22 cellular contexts compared by ENCODE assay signal in the genomic region with DNA sequence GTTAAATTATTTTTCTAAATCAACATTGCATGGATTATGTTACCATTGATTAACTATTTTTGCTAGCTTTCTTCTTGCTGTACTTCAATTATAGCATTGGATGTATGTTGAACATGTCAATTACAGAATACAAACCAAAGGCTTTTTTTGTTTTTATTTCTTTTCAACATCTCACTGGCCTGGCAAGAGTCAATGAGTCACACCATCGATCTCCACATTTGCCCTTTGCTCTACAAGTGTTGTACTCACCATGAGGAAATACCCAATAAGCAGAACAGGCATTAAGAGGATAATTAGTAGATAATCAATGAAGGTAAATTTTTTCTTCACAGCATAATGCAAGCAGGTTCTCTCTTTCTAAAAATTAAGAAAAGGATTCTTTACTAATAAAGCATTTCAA. TPM values are rescaled to one million over a fixed set of nuclear protein-coding genes. Genes with fewer than 3 reads are reported as not detected.
A peak's percentile ranks its signal among the peaks of the same experiment; 100 is the strongest.
DNase-seq lines count a peak whose midpoint lies in the region; ATAC-seq, FAIRE-seq and TF ChIP-seq lines count a peak whose summit lies in the region.
"Had no signal": no experiment of that assay in that cellular context is flagged by ENCODE, and none has a peak within 500 bp of the region (broad histone marks: within the 10 kb centered on the region; RNA-seq: fewer than 3 reads in every experiment).

No MANE protein-coding gene starts in this region.

- no peaks in the 10 kb centered on the region for H3K27me3 Mint-ChIP-seq in neural progenitor cell (ENCODE audit: insufficient read depth, low read depth)

- intact Hi-C loops in HepG2 (cut with micrococcal nuclease; ENCODE audit: unreplicated experiment), result no loop called here

- H3K79me2 ChIP-seq in HepG2 (ENCODE audit: insufficient read depth, low read length), result no peaks in the 10 kb centered on the region
- no peaks in the 10 kb centered on the region for H3K79me2 ChIP-seq in neural progenitor cell (ENCODE audit: low read depth)

- no peaks in the 10 kb centered on the region for H4K20me1 ChIP-seq in HepG2 (ENCODE audit: insufficient read depth, low read length)
- no peaks in the 10 kb centered on the region for H4K20me1 ChIP-seq in neural progenitor cell (ENCODE audit: low read depth)

- H3F3A ChIP-seq in neural progenitor cell (ENCODE audit: low read depth), result no peaks in the 10 kb centered on the region

- peak; percentile 76 for FAIRE-seq in A549 (lab: Jason Lieb, UNC)
- no peak for FAIRE-seq in bronchial epithelial cell (lab: Jason Lieb, UNC)
- no peak for FAIRE-seq in HepG2 (lab: Jason Lieb, UNC)
- FAIRE-seq: A204.1, RCC 7860 had no signal

- TF ChIP-seq CTCF in A549 (IDR thresholded peaks at IDR 0.05) (no peak), bronchial epithelial cell (IDR thresholded peaks at IDR 0.05; ENCODE audit: insufficient read depth, low read length, severe bottlenecking) (no peak), HepG2 (CRISPR knock-in tag; IDR thresholded peaks at IDR 0.05) (no peak), GM10266 (IDR thresholded peaks at IDR 0.05; ENCODE audit: control insufficient read depth, insufficient read depth, low read depth, missing control alignments) (no peak), neural progenitor cell (IDR thresholded peaks at IDR 0.05) (no peak)

- no peaks in the 10 kb centered on the region for H3K9me3 Mint-ChIP-seq in neural progenitor cell
- H3K9me3 Mint-ChIP-seq: CD8-positive, alpha-beta T cell; GM23338 had no signal

- H2AFZ ChIP-seq in HepG2 (ENCODE audit: low read length) (no peak overlapping the region), neural progenitor cell (replicated peaks) (no peak overlapping the region)
- H2AFZ ChIP-seq: GM23338 had no signal

- BruUV-seq in HepG2 (replicated peaks; lab: Mats Ljungman, UMichigan), result no TSS peak

- H3K4me1 Mint-ChIP-seq in neural progenitor cell, result no peaks in the 10 kb centered on the region
- H3K4me1 Mint-ChIP-seq: GM23338 had no signal

- H3K9ac ChIP-seq in HepG2 (ENCODE audit: insufficient read depth, low read depth, low read length), result no peak overlapping the region
- H3K9ac ChIP-seq in neural progenitor cell, result no peak overlapping the region

- H3K36me3 ChIP-seq in bronchial epithelial cell (ENCODE audit: control insufficient read depth, insufficient read depth, low read length), result no peaks in the 10 kb centered on the region
- no peaks in the 10 kb centered on the region for H3K36me3 ChIP-seq in HepG2 (replicated peaks in 1 of 2; ENCODE audit: control insufficient read depth in 1 of 2, insufficient read depth in 2 of 2, low read length in 2 of 2)
- H3K36me3 ChIP-seq in neural progenitor cell, result no peaks in the 10 kb centered on the region

- no peak overlapping the region for H3K4me3 Mint-ChIP-seq in neural progenitor cell
- H3K4me3 Mint-ChIP-seq: CD8-positive, alpha-beta T cell; GM23338 had no signal

- CTCF ChIA-PET in A549 (lab: Yijun Ruan, JAX), result interaction anchor here (1.3 to 7.9 kb wide), 3 partner anchors 8 to 106 kb away, joined by 3 to 79 read pairs (median 9); no protein-coding TSS in a partner anchor
- CTCF ChIA-PET in HepG2 (lab: Yijun Ruan, JAX; ENCODE audit: low intra/inter-chr PET ratio, low total read pairs), result no interaction called here

- in situ Hi-C loops in HepG2 (cut with HindIII; ENCODE audit: extremely low pct_ligation_motif_present, low pct_unique_long_range_greater_than_20kb), result loop anchor here (25.0 kb wide), 1 partner anchor 384 kb away; the partner anchor contains the start of gene CH25H

- H3K4me2 ChIP-seq in A549 (no peak overlapping the region), HepG2 (ENCODE audit: low read depth, low read length) (no peak overlapping the region), neural progenitor cell (no peak overlapping the region)
- H3K4me2 ChIP-seq: GM23338 had no signal

- H3K27ac Mint-ChIP-seq in neural progenitor cell, result no peak overlapping the region
- H3K27ac Mint-ChIP-seq: CD8-positive, alpha-beta T cell; GM23338 had no signal

- TF ChIP-seq RAD21 in A549 (conservative IDR thresholded peaks at IDR 0.05 in 1 of 2, IDR thresholded peaks at IDR 0.05 in 1 of 2) (no peak), HepG2 (CRISPR knock-in tag; IDR thresholded peaks at IDR 0.05) (no peak)

- ATAC-seq in A549 (no peak), HepG2 (no peak)
- ATAC-seq: CD8-positive, alpha-beta T cell; GM23338; Right ventricle myocardium inferior had no signal

- no peak overlapping the region for H3K4me3 ChIP-seq in A549
- no peak overlapping the region for H3K4me3 ChIP-seq in bronchial epithelial cell (ENCODE audit: low read depth, low read length)
- no peak overlapping the region for H3K4me3 ChIP-seq in HepG2 (replicated peaks in 1 of 3; ENCODE audit: insufficient read depth in 1 of 3, low read depth in 2 of 3, low read length in 3 of 3)
- H3K4me3 ChIP-seq in neural progenitor cell, result no peak overlapping the region
- H3K4me3 ChIP-seq: GM23338 had no signal

- H3K4me1 ChIP-seq in A549 (no peaks in the 10 kb centered on the region), HepG2 (ENCODE audit: insufficient read depth, low read length) (no peaks in the 10 kb centered on the region), neural progenitor cell (no peaks in the 10 kb centered on the region)

- no peaks in the 10 kb centered on the region for H3K36me3 Mint-ChIP-seq in neural progenitor cell
- H3K36me3 Mint-ChIP-seq: CD8-positive, alpha-beta T cell had no signal

- no peaks in the 10 kb centered on the region for H3K27me3 ChIP-seq in bronchial epithelial cell (ENCODE audit: control insufficient read depth, insufficient read depth, low read length)
- 0 out of 5 replicates have a peak, but pooled peaks cover 0 to 4% of the 10 kb centered on the region in 2 experiments for H3K27me3 ChIP-seq in HepG2 (ENCODE audit: control insufficient read depth in 1 of 2, insufficient read depth in 2 of 2, low read length in 2 of 2)
- no peaks in the 10 kb centered on the region for H3K27me3 ChIP-seq in neural progenitor cell

- TF ChIP-seq EP300 in A549 (IDR thresholded peaks at IDR 0.05), result no peak
- no peak for TF ChIP-seq EP300 in HepG2 (IDR thresholded peaks at IDR 0.05; ENCODE audit: low read depth in 2 of 2, low read length in 2 of 2)
- no peak for TF ChIP-seq EP300 in HepG2 (CRISPR knock-in tag; IDR thresholded peaks at IDR 0.05; ENCODE audit: borderline replicate concordance)

- WGBS in A549 (ENCODE audit: missing lambda C conversion rate), result 2% methylated on average over 1 of the region's 1 CpG
- WGBS in HepG2 (ENCODE audit: low lambda C conversion rate), result 3% methylated on average over 1 of the region's 1 CpG

- TF ChIP-seq POLR2A in A549 (IDR thresholded peaks at IDR 0.05; ENCODE audit: low read length) (no peak), HepG2 (IDR thresholded peaks at IDR 0.05; ENCODE audit: insufficient read depth in 1 of 2, low read depth in 2 of 2, low read length in 2 of 2) (no peak)

- no peak overlapping the region for H3K27ac ChIP-seq in A549
- no peak overlapping the region for H3K27ac ChIP-seq in HepG2 (ENCODE audit: extremely low read length, insufficient read depth, low read length)
- no peak overlapping the region for H3K27ac ChIP-seq in neural progenitor cell

- POLR2A ChIA-PET in A549 (lab: Yijun Ruan, JAX) (no interaction called here), HepG2 (lab: Yijun Ruan, JAX) (no interaction called here)

- H3K9me3 ChIP-seq in A549 (no peaks in the 10 kb centered on the region), HepG2 (ENCODE audit: low read length) (no peaks in the 10 kb centered on the region), neural progenitor cell (ENCODE audit: low read depth) (no peaks in the 10 kb centered on the region)

- DNase-seq in A549 (ENCODE audit: low read depth in 1 of 2, low spot score in 1 of 2), result no peak
- peak; percentile 23 for DNase-seq in ELR (ENCODE audit: low read depth)
- DNase-seq in bronchial epithelial cell (ENCODE audit: low read depth), result peak; percentile 28
- DNase-seq in HepG2 (ENCODE audit: low spot score), result no peak
- no peak for DNase-seq in GM10266 (ENCODE audit: extremely low spot score)
- no peak for DNase-seq in GM19238 (ENCODE audit: insufficient read length, low spot score)
- no peak for DNase-seq in kidney glomerular epithelial cell (lab: John Stamatoyannopoulos, UW)
- no peak for DNase-seq in neural progenitor cell (ENCODE audit: low spot score)
- DNase-seq: CD8-positive, alpha-beta T cell; DMS53; KBM-7; NCI-H1105 treated with DMSO at 0.1 percent for 48 hours; NCI-H1694 treated with DMSO at 0.1 percent for 48 hours; NCI-H510A; NCI-H748 treated with DMSO at 0.1 percent for 48 hours; NK-92 treated with Interleukin-12 subunit alpha and Interleukin-12 subunit beta, amount 100 ng/mL, for 24 hours had no signal

RNA-seq across cellular contexts. Expression of gene ANKRD22, which starts 23.3 kb away (rescaled TPM):
- 0.59 and 0.60 TPM in 2 replicates for polyA plus RNA-seq in A549 (2011; rRNA removed)
- polyA plus RNA-seq in A549 (2012; cell fraction: cytosol; rRNA removed), result 0.04 and 0.05 TPM in 2 replicates
- polyA plus RNA-seq in A549 (2012; cell fraction: nucleus; rRNA removed), result 0.07 TPM in 1 of 2 replicates, not detected in the other
- polyA plus RNA-seq in A549 (2017; fragmentation: RNase III; extraction: RNeasy Plus Mini Kit Qiagen cat#74134 plus additional on column Dnase treatment), result 0.29 to 0.53 TPM (median 0.43 TPM) in 3 replicates
- polyA minus RNA-seq in A549 (2011; rRNA and poly(A)+ RNA removed), result not detected in 2 replicates
- 5.3 and 17.7 TPM in 2 replicates for total RNA-seq in bronchial epithelial cell
- total RNA-seq in HepG2 (2016; rRNA removed; fragmentation: Illumina TruSeq; extraction: Trizol), result not detected in 2 replicates
- not detected in 2 replicates for total RNA-seq in HepG2 (2016; cell fraction: cytosol; rRNA removed; fragmentation: Illumina TruSeq; extraction: Trizol; ENCODE audit: low read depth)
- total RNA-seq in HepG2 (2016; cell fraction: insoluble cytoplasmic fraction; rRNA removed; fragmentation: Illumina TruSeq; extraction: Trizol), result not detected in 2 replicates
- not detected in 2 replicates for total RNA-seq in HepG2 (2016; cell fraction: membrane; rRNA removed; fragmentation: Illumina TruSeq; extraction: Trizol)
- not detected in 2 replicates for total RNA-seq in HepG2 (2016; cell fraction: nucleus; rRNA removed; fragmentation: Illumina TruSeq; extraction: Trizol)
- not detected in 2 replicates for polyA plus RNA-seq in HepG2 (2011; rRNA removed)
- polyA plus RNA-seq in HepG2 (2011; cell fraction: cytosol; rRNA removed), result not detected in 2 replicates
- polyA plus RNA-seq in HepG2 (2011; cell fraction: nucleus; rRNA removed), result not detected in 2 replicates
- polyA plus RNA-seq in HepG2 (2012), result not detected in 2 replicates
- not detected in 2 replicates for polyA plus RNA-seq in HepG2 (2016; cell fraction: cytosol; fragmentation: Illumina TruSeq; extraction: Trizol; ENCODE audit: low read depth)
- polyA plus RNA-seq in HepG2 (2016; cell fraction: insoluble cytoplasmic fraction; fragmentation: Illumina TruSeq; extraction: Trizol; ENCODE audit: low read depth), result not detected in 2 replicates
- not detected in 2 replicates for polyA plus RNA-seq in HepG2 (2016; cell fraction: membrane; fragmentation: Illumina TruSeq; extraction: Trizol; ENCODE audit: low read depth)
- polyA plus RNA-seq in HepG2 (2016; cell fraction: nucleus; fragmentation: Illumina TruSeq; extraction: Trizol; ENCODE audit: insufficient read depth, low read depth), result not detected in 2 replicates
- not detected in 2 replicates for polyA minus RNA-seq in HepG2 (2011; rRNA and poly(A)+ RNA removed; ENCODE audit: low replicate concordance)
- not detected in 2 replicates for polyA minus RNA-seq in HepG2 (2011; cell fraction: cytosol; rRNA and poly(A)+ RNA removed)
- not detected in 2 replicates for polyA minus RNA-seq in HepG2 (2011; cell fraction: nucleus; rRNA and poly(A)+ RNA removed)
- total RNA-seq in neural progenitor cell (ENCODE audit: low replicate concordance), result not detected in 2 replicates
- total RNA-seq: CD8-positive, alpha-beta T cell; GM23338; OCI-LY7; Right ventricle myocardium inferior had no signal
- polyA plus RNA-seq: BJ, GM23338 had no signal

RNA-seq across cellular contexts. Expression of gene LIPM, which starts 25.8 kb away (rescaled TPM):
- polyA plus RNA-seq in A549 (2011; rRNA removed) (not detected in 2 replicates), A549 (2017; fragmentation: RNase III; extraction: RNeasy Plus Mini Kit Qiagen cat#74134 plus additional on column Dnase treatment) (not detected in 3 replicates), HepG2 (2011; rRNA removed) (not detected in 2 replicates)
- polyA plus RNA-seq in A549 (2012; cell fraction: cytosol; rRNA removed), result not detected in 2 replicates
- not detected in 2 replicates for polyA plus RNA-seq in A549 (2012; cell fraction: nucleus; rRNA removed)
- polyA minus RNA-seq in A549 (2011; rRNA and poly(A)+ RNA removed), result not detected in 2 replicates
- total RNA-seq in bronchial epithelial cell (not detected in 2 replicates), HepG2 (2016; rRNA removed; fragmentation: Illumina TruSeq; extraction: Trizol) (not detected in 2 replicates), neural progenitor cell (ENCODE audit: low replicate concordance) (not detected in 2 replicates)
- total RNA-seq in HepG2 (2016; cell fraction: cytosol; rRNA removed; fragmentation: Illumina TruSeq; extraction: Trizol; ENCODE audit: low read depth), result not detected in 2 replicates
- total RNA-seq in HepG2 (2016; cell fraction: insoluble cytoplasmic fraction; rRNA removed; fragmentation: Illumina TruSeq; extraction: Trizol), result not detected in 2 replicates
- not detected in 2 replicates for total RNA-seq in HepG2 (2016; cell fraction: membrane; rRNA removed; fragmentation: Illumina TruSeq; extraction: Trizol)
- total RNA-seq in HepG2 (2016; cell fraction: nucleus; rRNA removed; fragmentation: Illumina TruSeq; extraction: Trizol), result not detected in 2 replicates
- polyA plus RNA-seq in HepG2 (2011; cell fraction: cytosol; rRNA removed), result not detected in 2 replicates
- polyA plus RNA-seq in HepG2 (2011; cell fraction: nucleus; rRNA removed), result not detected in 2 replicates
- polyA plus RNA-seq in HepG2 (2012), result not detected in 2 replicates
- not detected in 2 replicates for polyA plus RNA-seq in HepG2 (2016; cell fraction: cytosol; fragmentation: Illumina TruSeq; extraction: Trizol; ENCODE audit: low read depth)
- polyA plus RNA-seq in HepG2 (2016; cell fraction: insoluble cytoplasmic fraction; fragmentation: Illumina TruSeq; extraction: Trizol; ENCODE audit: low read depth), result not detected in 2 replicates
- not detected in 2 replicates for polyA plus RNA-seq in HepG2 (2016; cell fraction: membrane; fragmentation: Illumina TruSeq; extraction: Trizol; ENCODE audit: low read depth)
- polyA plus RNA-seq in HepG2 (2016; cell fraction: nucleus; fragmentation: Illumina TruSeq; extraction: Trizol; ENCODE audit: insufficient read depth, low read depth), result not detected in 2 replicates
- polyA minus RNA-seq in HepG2 (2011; rRNA and poly(A)+ RNA removed; ENCODE audit: low replicate concordance), result 0.26 TPM in 1 of 2 replicates, not detected in the other
- not detected in 2 replicates for polyA minus RNA-seq in HepG2 (2011; cell fraction: cytosol; rRNA and poly(A)+ RNA removed)
- polyA minus RNA-seq in HepG2 (2011; cell fraction: nucleus; rRNA and poly(A)+ RNA removed), result not detected in 2 replicates
- total RNA-seq: CD8-positive, alpha-beta T cell; GM23338; OCI-LY7; Right ventricle myocardium inferior had no signal
- polyA plus RNA-seq: BJ, GM23338 had no signal

RNA-seq across cellular contexts. Expression of gene STAMBPL1, which starts 51.7 kb away (rescaled TPM):
- 28.9 and 32.1 TPM in 2 replicates for polyA plus RNA-seq in A549 (2011; rRNA removed)
- 18.2 and 18.8 TPM in 2 replicates for polyA plus RNA-seq in A549 (2012; cell fraction: cytosol; rRNA removed)
- 23.8 and 58.1 TPM in 2 replicates for polyA plus RNA-seq in A549 (2012; cell fraction: nucleus; rRNA removed)
- 25.8 to 29.0 TPM (median 28.2 TPM) in 3 replicates for polyA plus RNA-seq in A549 (2017; fragmentation: RNase III; extraction: RNeasy Plus Mini Kit Qiagen cat#74134 plus additional on column Dnase treatment)
- polyA minus RNA-seq in A549 (2011; rRNA and poly(A)+ RNA removed), result 14.5 and 15.7 TPM in 2 replicates
- 1.7 and 2.6 TPM in 2 replicates for total RNA-seq in bronchial epithelial cell
- 1.5 and 1.6 TPM in 2 replicates for total RNA-seq in HepG2 (2016; rRNA removed; fragmentation: Illumina TruSeq; extraction: Trizol)
- 0.79 and 1.1 TPM in 2 replicates for total RNA-seq in HepG2 (2016; cell fraction: cytosol; rRNA removed; fragmentation: Illumina TruSeq; extraction: Trizol; ENCODE audit: low read depth)
- 1.7 TPM in 2 replicates for total RNA-seq in HepG2 (2016; cell fraction: insoluble cytoplasmic fraction; rRNA removed; fragmentation: Illumina TruSeq; extraction: Trizol)
- 1.5 and 1.6 TPM in 2 replicates for total RNA-seq in HepG2 (2016; cell fraction: membrane; rRNA removed; fragmentation: Illumina TruSeq; extraction: Trizol)
- total RNA-seq in HepG2 (2016; cell fraction: nucleus; rRNA removed; fragmentation: Illumina TruSeq; extraction: Trizol), result 3.3 and 3.9 TPM in 2 replicates
- 1.0 and 1.4 TPM in 2 replicates for polyA plus RNA-seq in HepG2 (2011; rRNA removed)
- polyA plus RNA-seq in HepG2 (2011; cell fraction: cytosol; rRNA removed), result 0.82 and 0.91 TPM in 2 replicates
- polyA plus RNA-seq in HepG2 (2011; cell fraction: nucleus; rRNA removed), result 1.6 and 2.4 TPM in 2 replicates
- 0.62 and 0.73 TPM in 2 replicates for polyA plus RNA-seq in HepG2 (2012)
- polyA plus RNA-seq in HepG2 (2016; cell fraction: cytosol; fragmentation: Illumina TruSeq; extraction: Trizol; ENCODE audit: low read depth), result 0.42 and 0.52 TPM in 2 replicates
- 1.2 and 1.9 TPM in 2 replicates for polyA plus RNA-seq in HepG2 (2016; cell fraction: insoluble cytoplasmic fraction; fragmentation: Illumina TruSeq; extraction: Trizol; ENCODE audit: low read depth)
- polyA plus RNA-seq in HepG2 (2016; cell fraction: membrane; fragmentation: Illumina TruSeq; extraction: Trizol; ENCODE audit: low read depth), result 0.41 and 0.76 TPM in 2 replicates
- 0.38 and 1.6 TPM in 2 replicates for polyA plus RNA-seq in HepG2 (2016; cell fraction: nucleus; fragmentation: Illumina TruSeq; extraction: Trizol; ENCODE audit: insufficient read depth, low read depth)
- 1.6 and 17.0 TPM in 2 replicates for polyA minus RNA-seq in HepG2 (2011; rRNA and poly(A)+ RNA removed; ENCODE audit: low replicate concordance)
- 0.49 and 0.62 TPM in 2 replicates for polyA minus RNA-seq in HepG2 (2011; cell fraction: cytosol; rRNA and poly(A)+ RNA removed)
- 5.2 and 5.8 TPM in 2 replicates for polyA minus RNA-seq in HepG2 (2011; cell fraction: nucleus; rRNA and poly(A)+ RNA removed)
- 1.6 and 1.9 TPM in 2 replicates for total RNA-seq in neural progenitor cell (ENCODE audit: low replicate concordance)

Comparison
In these comparisons a context has a peak if more than half of its experiments do, and no peak if none do; other contexts are left out.
1. DNase-seq: peak in ELR (single experiment) and bronchial epithelial cell (single experiment); none in A549 (0 of 2), HepG2 (single experiment), GM10266 (single experiment), GM19238 (single experiment), kidney glomerular epithelial cell (single experiment) and neural progenitor cell (single experiment).
2. Of the 38 proteins assayed by ChIP-seq in both HepG2 and A549: peak only in HepG2: FOSL2; only in A549: none; in both: none; in neither: 37.